2 cellular contexts compared by ENCODE assay signal in genomic region chr2:109728809-109729208, GRCh38.
TF ChIP-seq lines count a peak whose summit lies in the region.

No MANE protein-coding gene starts in this region.

TF ChIP-seq in SK-N-SH treated with all-trans-retinoic acid at 6 μM for 48 hours, 23 proteins besides CTCF, POLR2A, EP300 and RAD21 (continued from another document):
- TF ChIP-seq ZFP30 (CRISPR knock-in tag; IDR thresholded peaks at IDR 0.05) (no peak), ZNF565 (CRISPR knock-in tag; conservative IDR thresholded peaks at IDR 0.05; ENCODE audit: low read depth) (no peak), TCF4 (CRISPR knock-in tag; IDR thresholded peaks at IDR 0.05; ENCODE audit: borderline replicate concordance) (no peak), ESRRG (CRISPR knock-in tag; IDR thresholded peaks at IDR 0.05) (no peak), PATZ1 (CRISPR knock-in tag; IDR thresholded peaks at IDR 0.05; ENCODE audit: borderline replicate concordance) (no peak), ARNTL (CRISPR knock-in tag; IDR thresholded peaks at IDR 0.05; ENCODE audit: borderline replicate concordance, low read depth) (no peak), RARB (CRISPR knock-in tag; IDR thresholded peaks at IDR 0.05) (no peak), ZNF70 (CRISPR knock-in tag; IDR thresholded peaks at IDR 0.05) (no peak), ISL1 (CRISPR knock-in tag; IDR thresholded peaks at IDR 0.05) (no peak), BACH2 (CRISPR knock-in tag; IDR thresholded peaks at IDR 0.05; ENCODE audit: borderline replicate concordance) (no peak), ZC3H10 (CRISPR knock-in tag; IDR thresholded peaks at IDR 0.05) (no peak), TSHZ2 (CRISPR knock-in tag; IDR thresholded peaks at IDR 0.05) (no peak)

TF ChIP-seq in SK-N-SH, 30 proteins besides CTCF, POLR2A, EP300 and RAD21 (continued from another document):
- TF ChIP-seq RFX5 (IDR thresholded peaks at IDR 0.05; ENCODE audit: low read length), result no peak
- no peak for TF ChIP-seq SMC3 (IDR thresholded peaks at IDR 0.05; ENCODE audit: low read depth, low read length)
- TF ChIP-seq NRF1 (IDR thresholded peaks at IDR 0.05; ENCODE audit: low read depth, low read length), result no peak
- no peak for TF ChIP-seq CHD2 (IDR thresholded peaks at IDR 0.05; ENCODE audit: low read length, partially characterized antibody)
- TF ChIP-seq FOSL2 (IDR thresholded peaks at IDR 0.05; ENCODE audit: borderline replicate concordance, low read depth), result no peak
- no peak for TF ChIP-seq GABPA (IDR thresholded peaks at IDR 0.05; ENCODE audit: low read depth)
- TF ChIP-seq FOXM1 (IDR thresholded peaks at IDR 0.05; ENCODE audit: low read depth), result no peak
- TF ChIP-seq JUND (IDR thresholded peaks at IDR 0.05), result no peak
- TF ChIP-seq REST (IDR thresholded peaks at IDR 0.05; ENCODE audit: low read depth, low read length), result no peak
- TF ChIP-seq, protein P1, sequence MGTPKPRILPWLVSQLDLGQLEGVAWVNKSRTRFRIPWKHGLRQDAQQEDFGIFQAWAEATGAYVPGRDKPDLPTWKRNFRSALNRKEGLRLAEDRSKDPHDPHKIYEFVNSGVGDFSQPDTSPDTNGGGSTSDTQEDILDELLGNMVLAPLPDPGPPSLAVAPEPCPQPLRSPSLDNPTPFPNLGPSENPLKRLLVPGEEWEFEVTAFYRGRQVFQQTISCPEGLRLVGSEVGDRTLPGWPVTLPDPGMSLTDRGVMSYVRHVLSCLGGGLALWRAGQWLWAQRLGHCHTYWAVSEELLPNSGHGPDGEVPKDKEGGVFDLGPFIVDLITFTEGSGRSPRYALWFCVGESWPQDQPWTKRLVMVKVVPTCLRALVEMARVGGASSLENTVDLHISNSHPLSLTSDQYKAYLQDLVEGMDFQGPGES (IDR thresholded peaks at IDR 0.05; ENCODE audit: low read depth, low read length), result no peak
TF ChIP-seq in SK-N-SH: peak in this region for 0.
